ENCODE assay signal across 1 cellular context in genomic region chr21:35059742-35060141, GRCh38.
TF ChIP-seq lines count a peak whose summit lies in the region.

No MANE protein-coding gene starts in this region.

TF ChIP-seq in IMR-90, 13 proteins besides CTCF, POLR2A, EP300 and RAD21:
- TF ChIP-seq NFE2L2 (IDR thresholded peaks at IDR 0.05; ENCODE audit: low read depth, low read length) (no peak), MXI1 (IDR thresholded peaks at IDR 0.05; ENCODE audit: borderline replicate concordance, low read depth, low read length) (no peak), CHD1 (IDR thresholded peaks at IDR 0.05; ENCODE audit: low read depth, low read length) (no peak), CEBPB (IDR thresholded peaks at IDR 0.05; ENCODE audit: low read depth, low read length) (no peak), RCOR1 (IDR thresholded peaks at IDR 0.05; ENCODE audit: insufficient replicate concordance, low read length) (no peak), RFX5 (IDR thresholded peaks at IDR 0.05; ENCODE audit: low read depth, low read length) (no peak), FOS (IDR thresholded peaks at IDR 0.05; ENCODE audit: low read depth, low read length) (no peak), USF2 (IDR thresholded peaks at IDR 0.05; ENCODE audit: low read depth, low read length) (no peak), ELK1 (IDR thresholded peaks at IDR 0.05; ENCODE audit: borderline replicate concordance, low read depth, low read length) (no peak), SMC3 (IDR thresholded peaks at IDR 0.05; ENCODE audit: low read depth, low read length) (no peak), MAFK (IDR thresholded peaks at IDR 0.05; ENCODE audit: low read depth, low read length) (no peak), MAZ (IDR thresholded peaks at IDR 0.05; ENCODE audit: borderline replicate concordance, low read depth, low read length) (no peak), BHLHE40 (IDR thresholded peaks at IDR 0.05; ENCODE audit: low read depth, low read length) (no peak)
TF ChIP-seq in IMR-90: peak in this region for 0.
